In the genomic region with DNA sequence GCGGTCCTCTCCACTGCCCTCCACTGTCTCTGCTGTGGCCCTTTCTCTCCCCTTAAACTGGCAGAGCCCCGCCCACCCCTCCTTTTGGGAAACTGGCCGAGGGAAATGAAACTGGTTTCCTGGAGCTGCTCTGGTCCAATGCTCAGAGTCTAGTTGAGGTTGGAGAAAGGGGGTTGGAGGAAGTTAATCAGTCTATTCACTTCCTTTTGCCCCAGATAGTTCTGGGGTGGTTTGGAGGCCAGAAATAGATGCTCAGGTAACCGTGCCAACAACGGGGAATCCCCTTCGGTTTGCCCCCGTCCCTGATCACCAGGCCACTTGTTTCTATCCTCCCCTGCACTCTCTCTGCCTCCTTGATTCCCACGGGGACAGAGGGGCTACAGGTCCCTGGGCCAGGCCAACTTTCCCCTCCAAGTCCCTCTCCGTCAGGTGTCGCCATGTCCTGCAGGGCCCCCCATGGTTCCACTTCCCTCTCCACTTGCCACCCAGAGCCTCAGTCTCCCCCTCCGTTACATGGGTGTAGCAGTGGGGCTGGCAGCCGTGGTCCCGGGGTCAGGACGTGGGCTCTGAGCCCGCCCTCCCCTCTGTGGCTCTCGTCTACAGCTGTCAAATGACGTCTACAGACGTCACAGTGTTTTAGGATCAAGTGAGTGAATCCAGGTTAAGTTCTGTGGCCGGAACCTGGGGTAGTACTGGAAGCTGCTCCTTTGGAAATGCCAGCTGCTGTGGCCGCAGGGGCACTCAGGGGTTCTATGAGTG, we compare ENCODE assay signal across 7 cellular contexts. TPM values are rescaled to one million over a fixed set of nuclear protein-coding genes. Genes with fewer than 3 reads are reported as not detected.
A peak's percentile ranks its signal among the peaks of the same experiment; 100 is the strongest.
DNase-seq lines count a peak whose midpoint lies in the region; ATAC-seq and TF ChIP-seq lines count a peak whose summit lies in the region.

Gene IL4I1 (minus strand): TSS at position 25 of the 759 bp plus-strand sequence. CDS start 727 bp downstream, outside the sequence.

- peaks cover 33% of the 10 kb centered on the region for H3K4me1 ChIP-seq in effector memory CD4-positive, alpha-beta T cell (ENCODE audit: control insufficient read depth, insufficient read depth, low read length, poor library complexity, severe bottlenecking)

- H3K9me3 ChIP-seq in effector memory CD4-positive, alpha-beta T cell (ENCODE audit: control insufficient read depth, low read length), result no peaks in the 10 kb centered on the region

- H3K27me3 ChIP-seq in effector memory CD4-positive, alpha-beta T cell (replicated peaks; ENCODE audit: control insufficient read depth, insufficient read depth, low read length, poor library complexity, severe bottlenecking), result no peaks in the 10 kb centered on the region

- no peaks in the 10 kb centered on the region for H3K36me3 Mint-ChIP-seq in osteocyte (ENCODE audit: unreplicated experiment)

- no peaks in the 10 kb centered on the region for H3K36me3 ChIP-seq in effector memory CD4-positive, alpha-beta T cell (ENCODE audit: control insufficient read depth, insufficient read depth, low read length)

- peaks cover 4% of the 10 kb centered on the region for H3K27me3 Mint-ChIP-seq in osteocyte (ENCODE audit: unreplicated experiment)

- H3K4me1 Mint-ChIP-seq in osteocyte (ENCODE audit: unreplicated experiment), result peaks cover 8% of the 10 kb centered on the region

- TF ChIP-seq CTCF in osteocyte (IDR thresholded peaks at IDR 0.05), result no peak

- H3K27ac Mint-ChIP-seq in osteocyte (ENCODE audit: unreplicated experiment), result no peak within 1 kb of the TSS

- H3K27ac ChIP-seq in effector memory CD4-positive, alpha-beta T cell (ENCODE audit: insufficient read depth, low read length, poor library complexity, severe bottlenecking), result peak within 1 kb of the TSS; percentile 99

- DNase-seq in activated CD4-positive, CD25-positive, alpha-beta regulatory T cell treated with anti-CD3 and anti-CD28 coated beads, Interleukin-2, amount 50 U/mL, for 16 hours (ENCODE audit: low read depth, low spot score), result peak; percentile 38
- DNase-seq in effector memory CD4-positive, alpha-beta T cell, result peak; percentile 70 to 75 (median 73)
- DNase-seq in pulmonary artery endothelial cell (ENCODE audit: low read depth, low spot score) (peak; percentile 39), osteocyte (ENCODE audit: extremely low spot score, unreplicated experiment) (no peak), SW 1271 (lab: John Stamatoyannopoulos, UW) (no peak)

- ATAC-seq in GM19025 (IDR thresholded peaks at IDR 0.05; ENCODE audit: low read depth, unreplicated experiment) (peak; percentile 41), HG03378 (IDR thresholded peaks at IDR 0.05; ENCODE audit: unreplicated experiment) (peak; percentile 57)

- H3K4me3 ChIP-seq in effector memory CD4-positive, alpha-beta T cell (ENCODE audit: insufficient read depth, low read depth, low read length, poor library complexity, severe bottlenecking), result peak within 1 kb of the TSS; percentile 47

- H3K4me3 Mint-ChIP-seq in osteocyte (ENCODE audit: unreplicated experiment), result no peak within 1 kb of the TSS

- H3K9me3 Mint-ChIP-seq in osteocyte (ENCODE audit: unreplicated experiment), result no peaks in the 10 kb centered on the region

RNA-seq across cellular contexts. Expression of gene IL4I1, which starts in this region (rescaled TPM):
- total RNA-seq in pulmonary artery endothelial cell (3.3 and 4.7 TPM in 2 replicates), osteocyte (0.55 TPM in 1 of 2 replicates, not detected in the other)

Comparison
In these comparisons a context has a peak if more than half of its experiments do, and no peak if none do; other contexts are left out.
1. DNase-seq: peak in activated CD4-positive, CD25-positive, alpha-beta regulatory T cell treated with anti-CD3 and anti-CD28 coated beads, Interleukin-2, amount 50 U/mL, for 16 hours (single experiment), effector memory CD4-positive, alpha-beta T cell (3 of 3) and pulmonary artery endothelial cell (single experiment); none in osteocyte (single experiment) and SW 1271 (0 of 2).